In the genomic region with DNA sequence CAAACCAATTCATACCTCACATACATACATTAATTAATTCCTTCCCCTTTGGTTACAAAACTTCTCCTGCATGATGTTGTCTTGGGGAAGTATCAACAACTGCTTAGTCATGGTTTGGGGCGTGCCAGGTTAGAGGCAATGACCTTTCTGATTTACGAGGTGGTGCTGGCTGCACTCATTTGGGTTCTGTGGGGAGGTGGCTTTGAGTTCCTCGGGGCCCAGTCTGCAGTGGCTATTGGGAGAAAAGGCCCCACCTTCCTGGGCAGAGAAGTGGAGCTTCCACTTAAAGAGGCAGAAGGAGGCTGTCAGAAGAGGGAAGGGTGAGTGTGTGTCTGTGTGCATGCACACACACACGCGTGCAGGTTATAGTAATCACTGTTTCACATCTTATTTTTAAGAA, we compare ENCODE assay signal across 12 cellular contexts. TPM values are rescaled to one million over a fixed set of nuclear protein-coding genes. Genes with fewer than 3 reads are reported as not detected.
DNase-seq lines count a peak whose midpoint lies in the region; ATAC-seq and TF ChIP-seq lines count a peak whose summit lies in the region.
"Had no signal": no experiment of that assay in that cellular context is flagged by ENCODE, and none has a peak within 500 bp of the region (broad histone marks: within the 10 kb centered on the region; RNA-seq: fewer than 3 reads in every experiment).

No MANE protein-coding gene starts in this region.

- H3K27me3 Mint-ChIP-seq in chondrocyte (ENCODE audit: low read depth) = peaks cover 8% of the 10 kb centered on the region

- no peaks in the 10 kb centered on the region for H3K4me1 Mint-ChIP-seq in chondrocyte (ENCODE audit: low read depth)

- H3K36me3 Mint-ChIP-seq in chondrocyte (ENCODE audit: low read depth) = no peaks in the 10 kb centered on the region

- H3K4me1 ChIP-seq in right lobe of liver = peaks cover 0 to 4% (median 0%) of the 10 kb centered on the region in 4 donors
- H3K4me1 ChIP-seq: uterus had no signal

- H3K27ac Mint-ChIP-seq in chondrocyte (ENCODE audit: unreplicated experiment) = no peak overlapping the region

- H3K4me3 ChIP-seq in right lobe of liver = no peak overlapping the region
- H3K4me3 ChIP-seq: uterus had no signal

- no peak overlapping the region for H3K4me3 Mint-ChIP-seq in chondrocyte (ENCODE audit: unreplicated experiment)

- no peak for TF ChIP-seq CTCF in right lobe of liver (IDR thresholded peaks at IDR 0.05)
- TF ChIP-seq CTCF in chondrocyte (IDR thresholded peaks at IDR 0.05) = no peak

- no peaks in the 10 kb centered on the region for H3K9me3 ChIP-seq in right lobe of liver
- H3K9me3 ChIP-seq: uterus had no signal

- no peaks in the 10 kb centered on the region for H3K27me3 ChIP-seq in right lobe of liver
- H3K27me3 ChIP-seq: uterus had no signal

- H3K36me3 ChIP-seq in right lobe of liver = no peaks in the 10 kb centered on the region
- H3K36me3 ChIP-seq: uterus had no signal

- DNase-seq in AG08396 (ENCODE audit: low spot score) = peak; percentile 76
- DNase-seq in HEK293T (ENCODE audit: extremely low spot score) = no peak
- DNase-seq in UCSD-AML1 (lab: John Stamatoyannopoulos, UW; ENCODE audit: unreplicated experiment) = peak; percentile 29
- DNase-seq in right lobe of liver = no peak
- DNase-seq in chondrocyte (ENCODE audit: low spot score) = no peak
- DNase-seq in DMS 273 treated with DMSO at 0.1 percent for 48 hours (lab: John Stamatoyannopoulos, UW) = no peak
- no peak for DNase-seq in NCI-H2196 (lab: John Stamatoyannopoulos, UW; ENCODE audit: unreplicated experiment)
- DNase-seq: activated CD4-positive, alpha-beta T cell treated with anti-CD3 and anti-CD28 coated beads, Interleukin-2, amount 50 U/mL, for 4 hours; DND-41; NCI-H2029 treated with DMSO at 0.1 percent for 48 hours had no signal

- H3K9me3 Mint-ChIP-seq in chondrocyte (ENCODE audit: low read depth) = no peaks in the 10 kb centered on the region

- POLR2A ChIA-PET in HEK293T (lab: Yijun Ruan, JAX) = interaction anchor here (1.2 kb wide), 1 partner anchor 187 kb away, joined by 3 read pairs; no protein-coding TSS in a partner anchor

- no peak for TF ChIP-seq POLR2A in right lobe of liver (IDR thresholded peaks at IDR 0.05)

- ATAC-seq in right lobe of liver (peak; percentile 41 to 85 (median 67)), GM21786 (IDR thresholded peaks at IDR 0.05; ENCODE audit: unreplicated experiment) (no peak)

- CTCF ChIA-PET in HEK293T (lab: Yijun Ruan, JAX) = no interaction called here

- intact Hi-C loops in right lobe of liver (cut with DNase I) = no loop called here

- H3K27ac ChIP-seq in right lobe of liver = no peak overlapping the region
- H3K27ac ChIP-seq: uterus had no signal

- 41% methylated on average over 5 of the region's 5 CpGs for WGBS in right lobe of liver (ENCODE audit: insufficient coverage, low coverage, low lambda C conversion rate, missing lambda C conversion rate)

TF ChIP-seq in HEK293T, 16 proteins besides CTCF, POLR2A, EP300 and RAD21:
- TF ChIP-seq CTBP1 (IDR thresholded peaks at IDR 0.05; ENCODE audit: borderline replicate concordance) (no peak), PKNOX1 (IDR thresholded peaks at IDR 0.05) (peak; percentile 78)

RNA-seq across cellular contexts. Expression of gene ETV4, which starts 10.2 kb away (rescaled TPM):
- total RNA-seq in right lobe of liver = 1 to 10 TPM in 1 of 6 experiments, under 1 TPM in 4, not detected in 1; 0.42 to 1.4 (median 0.80) TPM
- 1.1 to 1.2 TPM (median 1.1 TPM) in 3 replicates for total RNA-seq in chondrocyte

Comparison
In these comparisons a context has a peak if more than half of its experiments do, and no peak if none do; other contexts are left out.
1. DNase-seq: peak in AG08396 (single experiment) and UCSD-AML1 (single experiment); none in HEK293T (single experiment), right lobe of liver (0 of 3), chondrocyte (single experiment), DMS 273 treated with DMSO at 0.1 percent for 48 hours (single experiment) and NCI-H2196 (single experiment).